23 cellular contexts compared by ENCODE assay signal in genomic region chr5:12845549-12846159, GRCh38.
DNase-seq lines count a peak whose midpoint lies in the region; ATAC-seq, FAIRE-seq and TF ChIP-seq lines count a peak whose summit lies in the region.
"Had no signal": no experiment of that assay in that cellular context is flagged by ENCODE, and none has a peak within 500 bp of the region (broad histone marks: within the 10 kb centered on the region; RNA-seq: fewer than 3 reads in every experiment).

No MANE protein-coding gene starts in this region.

- H3K14ac ChIP-seq in H1 (ENCODE audit: insufficient read length), result no peak overlapping the region

- no peak overlapping the region for H3K4ac ChIP-seq in H1 (replicated peaks; ENCODE audit: insufficient read length, low read depth, low read length)

- no peak overlapping the region for H3K23ac ChIP-seq in H1 (ENCODE audit: insufficient read length)

- no peak for DNase-seq in CD8-positive, alpha-beta memory T cell
- DNase-seq in H1 (ENCODE audit: low read depth in 1 of 2, low spot score in 2 of 2) (no peak), colonic mucosa (no peak), epidermal melanocyte (ENCODE audit: insufficient read length, low spot score) (no peak)
- no peak for DNase-seq in natural killer cell treated with Interleukin-12 subunit alpha and Interleukin-12 subunit beta and Interleukin-15 and Interleukin-18, amount 100 ng/mL, for 72 hours (ENCODE audit: low spot score)
- DNase-seq in activated CD4-positive, CD25-positive, alpha-beta regulatory T cell treated with anti-CD3 and anti-CD28 coated beads, Interleukin-2, amount 50 U/mL, for 72 hours, result no peak
- DNase-seq in activated effector memory CD4-positive, alpha-beta T cell treated with Interleukin-2 at 50 U/mL for 16 hours, result no peak
- DNase-seq: 8988T; CD4-positive, alpha-beta memory T cell; IMR-90; NCI-H1694; NCI-H2081; NCI-H2171; NCI-H345; NCI-H524; NCI-H774; PC-3; SHP77 had no signal

- no peak overlapping the region for H4K91ac ChIP-seq in H1 (replicated peaks; ENCODE audit: insufficient read length, low read length)

- TF ChIP-seq CTCF in KMS-11 (conservative IDR thresholded peaks at IDR 0.05; ENCODE audit: low read depth, low read length), result no peak
- TF ChIP-seq CTCF in H1 (IDR thresholded peaks at IDR 0.05; ENCODE audit: control extremely low read depth in 1 of 3, insufficient read depth in 1 of 3, low read depth in 1 of 3, low read length in 3 of 3), result no peak
- no peak for TF ChIP-seq CTCF in colonic mucosa (IDR thresholded peaks at IDR 0.05)

- CTCF ChIA-PET in CD8-positive, alpha-beta memory T cell (lab: Charles Lee), result no interaction called here
- CTCF ChIA-PET in H1 (lab: Charles Lee; ENCODE audit: partially characterized antibody), result interaction anchor here (0.7 kb wide), 1 partner anchor 185 kb away, joined by 3 read pairs; no protein-coding TSS in a partner anchor

- H3K4me1 ChIP-seq in CD8-positive, alpha-beta memory T cell (ENCODE audit: insufficient read depth, low read length), result no peaks in the 10 kb centered on the region
- peaks cover 9% of the 10 kb centered on the region for H3K4me1 ChIP-seq in KMS-11 (ENCODE audit: low read depth, poor library complexity, severe bottlenecking)
- peaks cover 0 to 7% (median 2%) of the 10 kb centered on the region in 4 experiments; a peak in 3 of 7 replicates for H3K4me1 ChIP-seq in H1 (replicated peaks in 1 of 4; ENCODE audit: control insufficient read depth in 3 of 4, insufficient read depth in 4 of 4, low read length in 3 of 4)
- no peaks in the 10 kb centered on the region for H3K4me1 ChIP-seq in colonic mucosa
- H3K4me1 ChIP-seq: BLaER1 treated with 17β-estradiol and CSF1 and Interleukin-3, amounts not matched to agents 10 nM and 100 nM had no signal

- H3K36me3 ChIP-seq in CD8-positive, alpha-beta memory T cell (ENCODE audit: insufficient read depth, low read length), result no peaks in the 10 kb centered on the region
- no peaks in the 10 kb centered on the region for H3K36me3 ChIP-seq in KMS-11 (ENCODE audit: insufficient read depth)
- no peaks in the 10 kb centered on the region for H3K36me3 ChIP-seq in H1 (ENCODE audit: control insufficient read depth in 2 of 4, insufficient read depth in 4 of 4, low read length in 3 of 4)
- H3K36me3 ChIP-seq in colonic mucosa, result no peaks in the 10 kb centered on the region
- H3K36me3 ChIP-seq: BLaER1 treated with 17β-estradiol and CSF1 and Interleukin-3, amounts not matched to agents 10 nM and 100 nM had no signal

- peak; percentile 79 to 89 for ATAC-seq in natural killer cell treated with Interleukin-12 subunit alpha and Interleukin-12 subunit beta and Interleukin-15 and Interleukin-18, amount 100 ng/mL, for 72 hours
- ATAC-seq: PC-3 had no signal

- no peak overlapping the region; the same call in 1 of the 2 replicates for H4K8ac ChIP-seq in H1 (ENCODE audit: extremely low read depth, insufficient read depth, low read length)

- no peak overlapping the region for H4K5ac ChIP-seq in H1 (ENCODE audit: insufficient read length, low read depth, low read length)

- no peaks in the 10 kb centered on the region for H3K27me3 ChIP-seq in CD8-positive, alpha-beta memory T cell (ENCODE audit: insufficient read depth, low read length, poor library complexity, severe bottlenecking)
- H3K27me3 ChIP-seq in KMS-11 (ENCODE audit: insufficient read depth, low read depth), result no peaks in the 10 kb centered on the region
- no peaks in the 10 kb centered on the region for H3K27me3 ChIP-seq in H1 (replicated peaks in 1 of 4; ENCODE audit: control insufficient read depth in 3 of 4, extremely low read depth in 1 of 4, insufficient read depth in 3 of 4, low read length in 3 of 4)
- no peaks in the 10 kb centered on the region for H3K27me3 ChIP-seq in colonic mucosa
- H3K27me3 ChIP-seq: BLaER1 treated with 17β-estradiol and CSF1 and Interleukin-3, amounts not matched to agents 10 nM and 100 nM had no signal

- POLR2A ChIA-PET in CD8-positive, alpha-beta memory T cell (lab: Charles Lee), result no interaction called here
- POLR2A ChIA-PET in H1 (lab: Charles Lee; ENCODE audit: partially characterized antibody), result no interaction called here

- TF ChIP-seq EP300 in H1 (IDR thresholded peaks at IDR 0.05; ENCODE audit: borderline replicate concordance in 1 of 2, low read depth in 2 of 2, low read length in 2 of 2), result no peak

- H3K4me1 Mint-ChIP-seq in CD8-positive, alpha-beta memory T cell, result peaks cover 4 to 16% (median 6%) of the 10 kb centered on the region in 3 donors
- H3K4me1 Mint-ChIP-seq in natural killer cell treated with Interleukin-12 subunit alpha and Interleukin-12 subunit beta and Interleukin-15 and Interleukin-18, amount 100 ng/mL, for 72 hours (ENCODE audit: low read depth in 2 of 2), result peaks cover 12 to 14% of the 10 kb centered on the region in 2 donors
- H3K4me1 Mint-ChIP-seq: CD4-positive, alpha-beta memory T cell had no signal

- H3K23me2 ChIP-seq in H1 (ENCODE audit: low read depth, low read length), result no peaks in the 10 kb centered on the region

- no peak overlapping the region for H3K56ac ChIP-seq in H1 (replicated peaks; ENCODE audit: insufficient read length, low read depth, low read length)

- no peak overlapping the region for H2BK15ac ChIP-seq in H1 (ENCODE audit: low read length)

- H4K20me1 ChIP-seq in KMS-11 (ENCODE audit: insufficient read depth), result no peaks in the 10 kb centered on the region
- H4K20me1 ChIP-seq in H1 (replicated peaks in 1 of 2; ENCODE audit: control insufficient read depth in 1 of 2, insufficient read depth in 2 of 2, low read length in 2 of 2), result no peaks in the 10 kb centered on the region
- H4K20me1 ChIP-seq: BLaER1 treated with 17β-estradiol and CSF1 and Interleukin-3, amounts not matched to agents 10 nM and 100 nM had no signal

- peak overlapping the region; percentile 41; the same call in 1 of the 2 replicates for H3K4me2 ChIP-seq in KMS-11
- H3K4me2 ChIP-seq in H1 (ENCODE audit: insufficient read depth in 1 of 2, low read depth in 2 of 2, low read length in 2 of 2), result no peak overlapping the region
- H3K4me2 ChIP-seq: BLaER1 treated with 17β-estradiol and CSF1 and Interleukin-3, amounts not matched to agents 10 nM and 100 nM had no signal

- no peaks in the 10 kb centered on the region for H3K79me1 ChIP-seq in H1 (ENCODE audit: low read depth, low read length)

- peak overlapping the region; percentile 53 for H2AFZ ChIP-seq in KMS-11 (ENCODE audit: low read depth)
- H2AFZ ChIP-seq in H1 (ENCODE audit: low read length), result peak overlapping the region; percentile 65; the same call in 1 of the 2 replicates

- peaks cover 0 to 15% (median 4%) of the 10 kb centered on the region in 5 donors for H3K9me3 Mint-ChIP-seq in CD8-positive, alpha-beta memory T cell
- no peaks in the 10 kb centered on the region for H3K9me3 Mint-ChIP-seq in natural killer cell treated with Interleukin-12 subunit alpha and Interleukin-12 subunit beta and Interleukin-15 and Interleukin-18, amount 100 ng/mL, for 72 hours

- peaks cover 0 to 3% of the 10 kb centered on the region in 2 donors for H3K27me3 Mint-ChIP-seq in CD8-positive, alpha-beta memory T cell
- H3K27me3 Mint-ChIP-seq in natural killer cell treated with Interleukin-12 subunit alpha and Interleukin-12 subunit beta and Interleukin-15 and Interleukin-18, amount 100 ng/mL, for 72 hours, result no peaks in the 10 kb centered on the region
- H3K27me3 Mint-ChIP-seq: CD4-positive, alpha-beta memory T cell had no signal

- intact Hi-C loops in colonic mucosa (cut with DNase I), result no loop called here

- H2BK5ac ChIP-seq in H1 (ENCODE audit: low read depth, low read length), result no peak overlapping the region

- TF ChIP-seq POLR2A in H1 (IDR thresholded peaks at IDR 0.05; ENCODE audit: control extremely low read depth in 1 of 2, low read depth in 2 of 2, low read length in 2 of 2), result no peak

- no peak overlapping the region for H3K18ac ChIP-seq in H1 (ENCODE audit: extremely low read depth, low read length)

- no peak overlapping the region for H2AK5ac ChIP-seq in H1 (ENCODE audit: low read depth, low read length)

- no peak overlapping the region for H2BK12ac ChIP-seq in H1 (ENCODE audit: low read depth, low read length)

- no peak overlapping the region for H3K27ac ChIP-seq in CD8-positive, alpha-beta memory T cell (ENCODE audit: low read depth, low read length)
- H3K27ac ChIP-seq in KMS-11, result no peak overlapping the region; the same call in 1 of the 2 replicates
- H3K27ac ChIP-seq in H1 (ENCODE audit: low read depth, low read length), result no peak overlapping the region
- no peak overlapping the region for H3K27ac ChIP-seq in colonic mucosa
- H3K27ac ChIP-seq: BLaER1 treated with 17β-estradiol and CSF1 and Interleukin-3, amounts not matched to agents 10 nM and 100 nM had no signal

- no peaks in the 10 kb centered on the region for H3K79me2 ChIP-seq in KMS-11 (ENCODE audit: insufficient read depth, low read depth)
- no peaks in the 10 kb centered on the region for H3K79me2 ChIP-seq in H1 (ENCODE audit: control insufficient read depth in 1 of 2, insufficient read depth in 2 of 2, low read length in 2 of 2)

- WGBS in H1 (ENCODE audit: extremely low coverage in 1 of 2, insufficient coverage in 1 of 2, insufficient read length in 1 of 2, insufficient replicate concordance in 2 of 2, low coverage in 1 of 2, low lambda C conversion rate in 2 of 2, missing lambda C conversion rate in 1 of 2), 2 experiments, result 81% methylated on average over 5 of the region's 5 CpGs; no CpG with 5 or more reads in 1 of the 2 experiments

- H2BK20ac ChIP-seq in H1 (ENCODE audit: low read length), result 0 out of 2 replicates have a peak overlapping the region, but pooled peaks have one; percentile 41

- FAIRE-seq in H1 (lab: Jason Lieb, UNC), result no peak
- FAIRE-seq: GM12891, H54, HTR-8/SVneo had no signal

- TF ChIP-seq RAD21 in H1 (IDR thresholded peaks at IDR 0.05 in 1 of 2, conservative IDR thresholded peaks at IDR 0.05 in 1 of 2; ENCODE audit: low read depth in 2 of 2, low read length in 2 of 2), result no peak

- no peaks in the 10 kb centered on the region for H3K36me3 Mint-ChIP-seq in CD8-positive, alpha-beta memory T cell
- no peaks in the 10 kb centered on the region for H3K36me3 Mint-ChIP-seq in natural killer cell treated with Interleukin-12 subunit alpha and Interleukin-12 subunit beta and Interleukin-15 and Interleukin-18, amount 100 ng/mL, for 72 hours
- H3K36me3 Mint-ChIP-seq: CD4-positive, alpha-beta memory T cell had no signal

- H3K4me3 ChIP-seq in CD8-positive, alpha-beta memory T cell (ENCODE audit: low read length), result no peak overlapping the region
- H3K4me3 ChIP-seq in KMS-11 (IDR thresholded peaks at IDR 0.05; ENCODE audit: insufficient read depth, low read depth, low read length) (no peak overlapping the region), H1 (ENCODE audit: extremely low read depth in 1 of 4, insufficient read depth in 2 of 4, low read depth in 3 of 4, low read length in 4 of 4) (no peak overlapping the region), colonic mucosa (no peak overlapping the region)
- H3K4me3 ChIP-seq: BLaER1 treated with 17β-estradiol and CSF1 and Interleukin-3, amounts not matched to agents 10 nM and 100 nM had no signal

- H2BK120ac ChIP-seq in H1 (replicated peaks; ENCODE audit: low read depth, low read length), result no peak overlapping the region

- peak overlapping the region in 1 of 8 donors; percentile 5 for H3K27ac Mint-ChIP-seq in CD8-positive, alpha-beta memory T cell
- no peak overlapping the region for H3K27ac Mint-ChIP-seq in natural killer cell treated with Interleukin-12 subunit alpha and Interleukin-12 subunit beta and Interleukin-15 and Interleukin-18, amount 100 ng/mL, for 72 hours
- H3K27ac Mint-ChIP-seq: CD4-positive, alpha-beta memory T cell had no signal

- H3K9ac ChIP-seq in KMS-11, result no peak overlapping the region
- H3K9ac ChIP-seq in H1 (replicated peaks in 1 of 4; ENCODE audit: extremely low read depth in 1 of 4, low read depth in 3 of 4, low read length in 3 of 4), result no peak overlapping the region
- H3K9ac ChIP-seq in colonic mucosa (ENCODE audit: low read depth in 2 of 2, low read length in 2 of 2), result no peak overlapping the region
- H3K9ac ChIP-seq: BLaER1 treated with 17β-estradiol and CSF1 and Interleukin-3, amounts not matched to agents 10 nM and 100 nM had no signal

- no peaks in the 10 kb centered on the region for H3K9me3 ChIP-seq in CD8-positive, alpha-beta memory T cell (ENCODE audit: low read length)
- no peaks in the 10 kb centered on the region for H3K9me3 ChIP-seq in H1 (ENCODE audit: insufficient read depth in 2 of 2, low read depth in 1 of 2, low read length in 1 of 2)
- H3K9me3 ChIP-seq in colonic mucosa, result no peaks in the 10 kb centered on the region
- H3K9me3 ChIP-seq: BLaER1 treated with 17β-estradiol and CSF1 and Interleukin-3, amounts not matched to agents 10 nM and 100 nM had no signal

- peak overlapping the region in 5 of 7 donors; percentile 3 to 41 (median 18) for H3K4me3 Mint-ChIP-seq in CD8-positive, alpha-beta memory T cell
- peak overlapping the region; percentile 34 for H3K4me3 Mint-ChIP-seq in natural killer cell treated with Interleukin-12 subunit alpha and Interleukin-12 subunit beta and Interleukin-15 and Interleukin-18, amount 100 ng/mL, for 72 hours
